8 cellular contexts compared by ENCODE assay signal in genomic region chr1:120176092-120176855, GRCh38. TPM values are rescaled to one million over a fixed set of nuclear protein-coding genes. Genes with fewer than 3 reads are reported as not detected.
A peak's percentile ranks its signal among the peaks of the same experiment; 100 is the strongest.
DNase-seq lines count a peak whose midpoint lies in the region; ATAC-seq and TF ChIP-seq lines count a peak whose summit lies in the region.

TSS of gene SEC22B (minus strand) at chr1:120176520. CDS start at chr1:120176381, 139 bp downstream.

- H3K4me3 Mint-ChIP-seq in activated CD4-positive, alpha-beta T cell treated with anti-CD3 and anti-CD28 coated beads for 36 hours = peak within 1 kb of the TSS; percentile 98

- H3K4me3 ChIP-seq in BE2C (ENCODE audit: low read depth, low read length) = peak within 1 kb of the TSS; percentile 85
- peak within 1 kb of the TSS; percentile 93 for H3K4me3 ChIP-seq in choroid plexus epithelial cell (ENCODE audit: low read depth, low read length)

- ATAC-seq in HG03457 (IDR thresholded peaks at IDR 0.05; ENCODE audit: unreplicated experiment) = peak; percentile 96
- peak; percentile 100 for ATAC-seq in activated CD4-positive, alpha-beta T cell treated with anti-CD3 and anti-CD28 coated beads for 36 hours

- H3K4me1 Mint-ChIP-seq in activated CD4-positive, alpha-beta T cell treated with anti-CD3 and anti-CD28 coated beads for 36 hours = no peaks in the 10 kb centered on the region

- POLR2A ChIA-PET in activated CD4-positive, alpha-beta T cell treated with anti-CD3 and anti-CD28 coated beads for 36 hours (lab: Charles Lee) = interaction anchor here (0.7 kb wide), 1 partner anchor 89 kb away, joined by 3 read pairs; no protein-coding TSS in a partner anchor

- no peaks in the 10 kb centered on the region for H3K27me3 ChIP-seq in BE2C

- peaks cover 6% of the 10 kb centered on the region for H3K4me1 ChIP-seq in BE2C

- DNase-seq in BE2C = peak; percentile 88
- peak; percentile 50 for DNase-seq in GM19240 (ENCODE audit: insufficient read length, low spot score)
- DNase-seq in NCI-H524 (lab: John Stamatoyannopoulos, UW) = peak; percentile 83 to 94
- peak; percentile 92 for DNase-seq in activated CD4-positive, alpha-beta T cell treated with anti-CD3 and anti-CD28 coated beads for 36 hours
- peak; percentile 97 for DNase-seq in choroid plexus epithelial cell (ENCODE audit: low read depth)
- peak; percentile 95 for DNase-seq in kidney tubule cell (ENCODE audit: low spot score)
- peak; percentile 70 to 71 for DNase-seq in stimulated activated CD4-positive, alpha-beta T cell treated with anti-CD3 and anti-CD28 coated beads, Interleukin-1b, Interleukin-23, amount 100 ng/mL, for 1 hour (ENCODE audit: low read depth in 2 of 2)

- no peaks in the 10 kb centered on the region for H3K27me3 Mint-ChIP-seq in activated CD4-positive, alpha-beta T cell treated with anti-CD3 and anti-CD28 coated beads for 36 hours

- H3K9me3 Mint-ChIP-seq in activated CD4-positive, alpha-beta T cell treated with anti-CD3 and anti-CD28 coated beads for 36 hours (ENCODE audit: low read depth) = no peaks in the 10 kb centered on the region

- H3K36me3 Mint-ChIP-seq in activated CD4-positive, alpha-beta T cell treated with anti-CD3 and anti-CD28 coated beads for 36 hours (ENCODE audit: low read depth) = no peaks in the 10 kb centered on the region

- H3K9me3 ChIP-seq in BE2C = no peaks in the 10 kb centered on the region

- peak within 1 kb of the TSS; percentile 98 for H3K27ac Mint-ChIP-seq in activated CD4-positive, alpha-beta T cell treated with anti-CD3 and anti-CD28 coated beads for 36 hours

- H3K36me3 ChIP-seq in BE2C = no peaks in the 10 kb centered on the region

- TF ChIP-seq CTCF in BE2C (IDR thresholded peaks at IDR 0.05; ENCODE audit: low read depth, low read length) (no peak), choroid plexus epithelial cell (conservative IDR thresholded peaks at IDR 0.05; ENCODE audit: low read depth, low read length) (no peak)

- CTCF ChIA-PET in activated CD4-positive, alpha-beta T cell treated with anti-CD3 and anti-CD28 coated beads for 36 hours (lab: Charles Lee) = interaction anchor here (2.1 kb wide), 1 partner anchor 228 kb away, joined by 7 read pairs; no protein-coding TSS in a partner anchor

- intact Hi-C loops in activated CD4-positive, alpha-beta T cell treated with anti-CD3 and anti-CD28 coated beads for 36 hours (cut with DNase I, micrococcal nuclease) = loop anchor here in 1 of 2 experiments (5.0 kb wide), 1 partner anchor 1034 kb away; the partner anchor contains the start of gene WARS2

RNA-seq across cellular contexts. Expression of gene SEC22B, which starts in this region (rescaled TPM):
- 22.2 TPM for polyA plus RNA-seq in BE2C (2012; ENCODE audit: insufficient read depth, insufficient read length, low read depth)
- total RNA-seq in activated CD4-positive, alpha-beta T cell treated with anti-CD3 and anti-CD28 coated beads for 36 hours = 10 to 100 TPM; 19.7 to 20.4 TPM

Comparison
In these comparisons a context has a peak if more than half of its experiments do, and no peak if none do; other contexts are left out.
1. Peak in every context shown above with its lines: DNase-seq, ATAC-seq and H3K4me3 ChIP-seq.